ENCODE assay signal across 1 cellular context in genomic region chr21:36179145-36179544, GRCh38.
TF ChIP-seq lines count a peak whose summit lies in the region.

No MANE protein-coding gene starts in this region.

TF ChIP-seq in HEK293, 187 proteins besides CTCF, POLR2A, EP300 and RAD21 (continued from another document):
- TF ChIP-seq PRDM10 (tag by site-specific recombination; IDR thresholded peaks at IDR 0.05), result peak; percentile 56
- TF ChIP-seq ZNF560 (tag by site-specific recombination; IDR thresholded peaks at IDR 0.05; ENCODE audit: borderline replicate concordance), result no peak
- no peak for TF ChIP-seq ZNF26 (tag by site-specific recombination; IDR thresholded peaks at IDR 0.05)
- peak; percentile 99 for TF ChIP-seq ZNF184 (tag by site-specific recombination; IDR thresholded peaks at IDR 0.05)
